ENCODE assay signal across 2 cellular contexts in the genomic region with DNA sequence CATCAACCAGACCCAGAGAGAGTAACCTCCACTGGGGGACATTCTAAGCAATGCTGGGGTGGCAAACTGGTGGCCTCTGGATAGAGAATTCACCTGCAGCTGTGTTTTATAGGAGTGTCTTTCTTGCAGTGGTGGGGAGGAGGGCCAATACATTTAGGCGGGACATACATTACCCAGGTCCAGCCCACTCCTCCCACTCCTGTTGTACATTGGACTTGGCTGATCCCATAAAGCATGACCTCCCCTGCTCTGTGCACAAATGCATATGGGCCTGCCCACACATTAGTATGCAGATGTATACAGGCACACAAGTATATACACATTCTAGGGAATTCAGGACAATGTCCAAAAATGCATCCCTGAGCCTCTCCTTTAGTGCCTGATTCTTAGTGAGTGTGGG.
TF ChIP-seq lines count a peak whose summit lies in the region.

No MANE protein-coding gene starts in this region.

TF ChIP-seq in GM23338, 12 proteins besides CTCF, POLR2A, EP300 and RAD21:
- peak; percentile 22; the same call in 1 of the 2 replicates for TF ChIP-seq POLR2AphosphoS5 (IDR thresholded peaks at IDR 0.05; ENCODE audit: low read depth)
- no peak for TF ChIP-seq ZNF462 (CRISPR knock-in tag; IDR thresholded peaks at IDR 0.05)
TF ChIP-seq in GM23338: peak in this region for 1.

TF ChIP-seq in IMR-90, 13 proteins besides CTCF, POLR2A, EP300 and RAD21 (continued from another document):
- TF ChIP-seq CHD1 (IDR thresholded peaks at IDR 0.05; ENCODE audit: low read depth, low read length) (no peak), FOS (IDR thresholded peaks at IDR 0.05; ENCODE audit: low read depth, low read length) (no peak), SMC3 (IDR thresholded peaks at IDR 0.05; ENCODE audit: low read depth, low read length) (no peak), ELK1 (IDR thresholded peaks at IDR 0.05; ENCODE audit: borderline replicate concordance, low read depth, low read length) (no peak), RCOR1 (IDR thresholded peaks at IDR 0.05; ENCODE audit: insufficient replicate concordance, low read length) (no peak), MXI1 (IDR thresholded peaks at IDR 0.05; ENCODE audit: borderline replicate concordance, low read depth, low read length) (no peak), CEBPB (IDR thresholded peaks at IDR 0.05; ENCODE audit: low read depth, low read length) (no peak), NFE2L2 (IDR thresholded peaks at IDR 0.05; ENCODE audit: low read depth, low read length) (no peak), MAZ (IDR thresholded peaks at IDR 0.05; ENCODE audit: borderline replicate concordance, low read depth, low read length) (no peak), BHLHE40 (IDR thresholded peaks at IDR 0.05; ENCODE audit: low read depth, low read length) (no peak), RFX5 (IDR thresholded peaks at IDR 0.05; ENCODE audit: low read depth, low read length) (no peak)
- TF ChIP-seq, protein P1, sequence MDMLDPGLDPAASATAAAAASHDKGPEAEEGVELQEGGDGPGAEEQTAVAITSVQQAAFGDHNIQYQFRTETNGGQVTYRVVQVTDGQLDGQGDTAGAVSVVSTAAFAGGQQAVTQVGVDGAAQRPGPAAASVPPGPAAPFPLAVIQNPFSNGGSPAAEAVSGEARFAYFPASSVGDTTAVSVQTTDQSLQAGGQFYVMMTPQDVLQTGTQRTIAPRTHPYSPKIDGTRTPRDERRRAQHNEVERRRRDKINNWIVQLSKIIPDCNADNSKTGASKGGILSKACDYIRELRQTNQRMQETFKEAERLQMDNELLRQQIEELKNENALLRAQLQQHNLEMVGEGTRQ (IDR thresholded peaks at IDR 0.05; ENCODE audit: low read depth, low read length) = no peak
TF ChIP-seq in IMR-90: peak in this region for 0.
